In the genomic region with DNA sequence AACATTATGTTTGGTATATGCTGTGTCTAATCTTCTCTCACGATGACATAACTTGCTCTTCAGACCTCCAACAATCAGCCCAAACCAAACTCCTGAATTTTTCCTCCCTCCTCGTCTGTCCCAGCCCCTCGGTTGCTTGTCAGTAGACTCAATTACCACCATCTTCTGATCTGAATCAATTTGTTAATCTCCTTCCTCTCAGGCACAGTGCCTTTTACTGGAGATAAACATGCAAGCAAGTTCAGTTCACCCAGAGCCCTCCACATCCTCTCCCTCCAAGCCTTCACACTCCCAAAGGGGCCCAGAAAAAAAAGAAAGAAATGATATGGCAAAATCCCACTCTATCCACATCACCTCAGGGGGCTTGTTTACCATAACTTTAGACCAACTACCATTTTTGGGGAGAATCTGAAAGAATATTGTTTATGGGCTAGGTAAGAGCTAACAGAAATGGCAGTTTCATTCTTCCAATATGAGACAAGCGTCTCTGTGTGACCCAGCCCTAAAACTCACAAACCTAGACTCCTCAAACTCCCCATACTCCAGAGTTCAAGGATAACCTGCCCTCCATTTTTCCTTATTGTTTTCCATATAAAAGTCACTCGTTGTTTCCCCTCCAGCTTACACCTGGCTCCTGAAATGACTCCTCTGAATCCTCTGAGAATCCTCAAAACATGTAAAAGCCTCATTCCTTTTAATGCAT, we compare ENCODE assay signal across 9 cellular contexts. TPM values are rescaled to one million over a fixed set of nuclear protein-coding genes. Genes with fewer than 3 reads are reported as not detected.
A peak's percentile ranks its signal among the peaks of the same experiment; 100 is the strongest.
DNase-seq lines count a peak whose midpoint lies in the region; ATAC-seq and TF ChIP-seq lines count a peak whose summit lies in the region.
"Had no signal": no experiment of that assay in that cellular context is flagged by ENCODE, and none has a peak within 500 bp of the region (broad histone marks: within the 10 kb centered on the region; RNA-seq: fewer than 3 reads in every experiment).

No MANE protein-coding gene starts in this region.

- H3K4me3 Mint-ChIP-seq in central memory CD8-positive, alpha-beta T cell, result peak overlapping the region; percentile 90
- H3K4me3 Mint-ChIP-seq in naive B cell, result peak overlapping the region; percentile 91 to 97 (median 95)

- peak overlapping the region; percentile 89 for H3K27ac Mint-ChIP-seq in central memory CD8-positive, alpha-beta T cell (ENCODE audit: low read depth)
- H3K27ac Mint-ChIP-seq in naive B cell, result peak overlapping the region in 5 of 6 donors; percentile 14 to 93 (median 82)

- peaks cover 9% of the 10 kb centered on the region for H3K36me3 Mint-ChIP-seq in central memory CD8-positive, alpha-beta T cell (ENCODE audit: insufficient read depth)
- no peaks in the 10 kb centered on the region for H3K36me3 Mint-ChIP-seq in naive B cell

- peaks cover 34% of the 10 kb centered on the region for H3K4me1 Mint-ChIP-seq in central memory CD8-positive, alpha-beta T cell
- H3K4me1 Mint-ChIP-seq in naive B cell, result peaks cover 15 to 26% (median 23%) of the 10 kb centered on the region in 3 donors

- H3K9me3 Mint-ChIP-seq in central memory CD8-positive, alpha-beta T cell, result no peaks in the 10 kb centered on the region
- no peaks in the 10 kb centered on the region for H3K9me3 Mint-ChIP-seq in naive B cell

- no peaks in the 10 kb centered on the region for H3K9me3 ChIP-seq in MG63

- TF ChIP-seq POLR2A in GM18505 (IDR thresholded peaks at IDR 0.05; ENCODE audit: borderline replicate concordance, extremely low read depth, insufficient read depth, insufficient read length), result no peak

- H3K27me3 ChIP-seq in MG63, result peaks cover 2% of the 10 kb centered on the region; the same call in 1 of the 2 replicates

- no peak for ATAC-seq in central memory CD8-positive, alpha-beta T cell (replicated peaks; ENCODE audit: extremely low read depth, poor library complexity, severe bottlenecking)
- ATAC-seq in naive B cell (ENCODE audit: low read depth in 2 of 2) (no peak), GM18505 (IDR thresholded peaks at IDR 0.05; ENCODE audit: unreplicated experiment) (no peak)

- H3K4me3 ChIP-seq in AG09309 (ENCODE audit: control insufficient read depth, low read depth, low read length) (peak overlapping the region; percentile 79), MG63 (peak overlapping the region; percentile 90)

- peaks cover 5% of the 10 kb centered on the region for H3K27me3 Mint-ChIP-seq in central memory CD8-positive, alpha-beta T cell
- H3K27me3 Mint-ChIP-seq in naive B cell, result peaks cover 0 to 4% (median 0%) of the 10 kb centered on the region in 3 donors

- DNase-seq in AG09309 (ENCODE audit: low read depth) (no peak), MG63 (no peak), naive B cell (no peak), NCI-H1694 (lab: John Stamatoyannopoulos, UW) (no peak), SIG-M5 treated with dmso at 0.1 percent for 504 hours (lab: John Stamatoyannopoulos, UW; ENCODE audit: unreplicated experiment) (no peak), RKO (ENCODE audit: low spot score) (no peak)
- no peak for DNase-seq in central memory CD8-positive, alpha-beta T cell (ENCODE audit: low spot score in 2 of 2)
- DNase-seq: NCI-H1048 had no signal

- H3K36me3 ChIP-seq in MG63, result no peaks in the 10 kb centered on the region

- TF ChIP-seq CTCF in AG09309 (IDR thresholded peaks at IDR 0.05; ENCODE audit: control insufficient read depth, insufficient read depth, low read depth, low read length, missing control alignments), result no peak

RNA-seq across cellular contexts. Expression of gene TEX2, which starts 1.5 kb away (rescaled TPM):
- total RNA-seq in MG63 (2014; rRNA removed; shearing (Covaris generic); ENCODE audit: low replicate concordance), result 9.2 and 17.2 TPM in 2 replicates
- 1 to 10 TPM; 1.1 to 5.2 (median 3.8) TPM for polyA plus RNA-seq in naive B cell (ENCODE audit: low read depth in 6 of 6)
